Comparison of ENCODE assay signal across 9 cellular contexts in genomic region chr13:112859817-112860190, GRCh38.
DNase-seq lines count a peak whose midpoint lies in the region; ATAC-seq and TF ChIP-seq lines count a peak whose summit lies in the region.
"Had no signal": no experiment of that assay in that cellular context is flagged by ENCODE, and none has a peak within 500 bp of the region (broad histone marks: within the 10 kb centered on the region; RNA-seq: fewer than 3 reads in every experiment).

No MANE protein-coding gene starts in this region.

- peaks cover 18% of the 10 kb centered on the region for H3K36me3 ChIP-seq in H7 (replicated peaks; ENCODE audit: control insufficient read depth, insufficient read depth, low read length)

- H3K4me3 ChIP-seq in AG10803 (ENCODE audit: low read length) (no peak overlapping the region), H7 (ENCODE audit: insufficient read depth, low read depth, low read length) (no peak overlapping the region)

- ATAC-seq in GM19463 (IDR thresholded peaks at IDR 0.05; ENCODE audit: unreplicated experiment): peak; percentile 89

- TF ChIP-seq CTCF in AG10803 (conservative IDR thresholded peaks at IDR 0.05; ENCODE audit: low read length): no peak

- DNase-seq in AG10803 (ENCODE audit: low read depth): peak; percentile 6
- DNase-seq in M059J (ENCODE audit: low read depth): peak; percentile 63
- DNase-seq in globus pallidus (ENCODE audit: low spot score): peak; percentile 10
- DNase-seq in UCSD-AML1 (lab: John Stamatoyannopoulos, UW; ENCODE audit: unreplicated experiment): no peak
- no peak for DNase-seq in RPMI8226
- DNase-seq in middle frontal gyrus (ENCODE audit: extremely low spot score, low spot score): no peak
- DNase-seq in H7: no peak
- DNase-seq: DND-41 had no signal

- no peaks in the 10 kb centered on the region for H3K27me3 ChIP-seq in H7 (ENCODE audit: control insufficient read depth, insufficient read depth, low read length)

Comparison
In these comparisons a context has a peak if more than half of its experiments do, and no peak if none do; other contexts are left out.
1. DNase-seq: peak in AG10803 (single experiment), M059J (single experiment) and globus pallidus (single experiment); none in UCSD-AML1 (single experiment), RPMI8226 (single experiment), middle frontal gyrus (single experiment) and H7 (single experiment).